ENCODE assay signal across 8 cellular contexts in the genomic region with DNA sequence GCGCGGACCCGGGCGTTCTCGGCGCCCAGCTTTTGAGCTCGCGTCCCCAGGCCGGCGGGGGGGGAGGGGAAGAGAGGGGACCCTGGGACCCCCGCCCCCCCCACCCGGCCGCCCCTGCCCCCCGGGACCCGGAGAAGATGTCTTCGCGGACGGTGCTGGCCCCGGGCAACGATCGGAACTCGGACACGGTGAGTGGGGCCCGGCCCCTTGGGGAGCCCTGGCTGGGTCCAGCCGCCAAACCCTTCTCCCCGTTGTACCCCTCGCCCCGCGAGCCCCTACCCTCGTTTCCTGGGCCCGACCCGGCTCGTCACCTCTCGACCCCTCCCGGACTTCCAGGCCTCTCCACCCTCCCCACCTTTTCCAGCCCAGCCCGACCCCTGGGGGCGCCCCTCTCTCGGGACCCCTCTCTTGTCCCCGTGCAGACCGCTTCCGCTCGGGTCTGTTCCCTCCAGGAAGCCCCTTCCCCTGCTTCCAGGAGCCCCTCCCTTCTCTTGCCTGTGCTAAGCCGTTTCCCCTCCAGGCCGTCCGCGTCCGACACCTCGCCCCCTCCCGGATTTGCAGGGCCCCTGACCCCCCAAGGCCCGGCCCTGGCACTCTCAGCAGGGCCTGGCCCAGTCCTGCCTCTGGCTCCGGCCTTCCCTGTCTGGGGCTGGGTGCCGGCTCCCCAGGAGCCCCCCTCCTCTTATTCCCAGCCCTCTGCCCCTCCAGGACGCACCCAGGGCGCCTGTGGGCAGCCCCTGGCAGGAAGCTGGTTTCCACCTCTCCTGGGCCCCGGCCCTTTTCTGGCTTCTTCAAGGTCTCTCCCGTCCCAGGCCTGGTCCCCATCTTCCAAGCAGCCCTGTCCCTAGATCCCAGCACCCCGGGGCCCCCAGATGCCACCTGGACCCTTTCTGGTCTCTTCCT. TPM values are rescaled to one million over a fixed set of nuclear protein-coding genes. Genes with fewer than 3 reads are reported as not detected.
DNase-seq lines count a peak whose midpoint lies in the region; ATAC-seq and TF ChIP-seq lines count a peak whose summit lies in the region.

No MANE protein-coding gene starts in this region.

- H3K27me3 ChIP-seq in AG04450 (ENCODE audit: control insufficient read depth, insufficient read depth, low read length) (no peaks in the 10 kb centered on the region), iPS-15b (ENCODE audit: control insufficient read depth, insufficient read depth, low read length) (peaks cover 19% of the 10 kb centered on the region)

- H3K36me3 ChIP-seq in HEK293 (ENCODE audit: control insufficient read depth in 2 of 2, insufficient read depth in 1 of 2, low read length in 2 of 2) (peaks cover 4 to 20% of the 10 kb centered on the region in 2 experiments; a peak in 2 of 3 replicates), iPS-15b (ENCODE audit: control insufficient read depth, insufficient read depth, low read length) (peaks cover 3% of the 10 kb centered on the region)

- peak; percentile 16 for ATAC-seq in activated naive CD8-positive, alpha-beta T cell treated with anti-CD3 and anti-CD28 coated beads, Interleukin-2, amount 50 U/mL, for 24 hours
- ATAC-seq in GM18873 (IDR thresholded peaks at IDR 0.05; ENCODE audit: low FRiP score, unreplicated experiment) (no peak), GM21723 (IDR thresholded peaks at IDR 0.05; ENCODE audit: unreplicated experiment) (no peak)

- H3K27ac Mint-ChIP-seq in activated naive CD8-positive, alpha-beta T cell treated with anti-CD3 and anti-CD28 coated beads, Interleukin-2, amount 50 U/mL, for 24 hours, result no peak overlapping the region

- DNase-seq in AG04450 (ENCODE audit: low read depth, low spot score), result no peak
- peak; percentile 12 for DNase-seq in activated naive CD8-positive, alpha-beta T cell treated with anti-CD3 and anti-CD28 coated beads, Interleukin-2, amount 50 U/mL, for 24 hours
- DNase-seq in stimulated activated CD8-positive, alpha-beta memory T cell treated with anti-CD3 and anti-CD28 coated beads, Interleukin-4, amount 100 ng/mL, for 48 hours, result peak; percentile 31
- DNase-seq in effector CD8-positive, alpha-beta T cell (lab: John Stamatoyannopoulos, UW), result no peak

- H3K9ac ChIP-seq in iPS-15b (ENCODE audit: low read depth, low read length), result peak overlapping the region; percentile 37

- H3K9me3 ChIP-seq in AG04450 (ENCODE audit: control insufficient read depth, insufficient read depth, low read length) (no peaks in the 10 kb centered on the region; the same call in 1 of the 2 replicates), HEK293 (ENCODE audit: control insufficient read depth, insufficient read depth, low read depth, low read length) (no peaks in the 10 kb centered on the region), iPS-15b (ENCODE audit: control insufficient read depth, insufficient read depth, low read length) (no peaks in the 10 kb centered on the region)

- H3K27me3 Mint-ChIP-seq in activated naive CD8-positive, alpha-beta T cell treated with anti-CD3 and anti-CD28 coated beads, Interleukin-2, amount 50 U/mL, for 24 hours, result peaks cover 2% of the 10 kb centered on the region

- CTCF ChIA-PET in AG04450 (lab: Charles Lee), result interaction anchor here (0.6 to 0.9 kb wide), 2 partner anchors 16 to 125 kb away, joined by 3 to 5 read pairs; no protein-coding TSS in a partner anchor
- CTCF ChIA-PET in HEK293 (lab: Yijun Ruan, JAX), result interaction anchor here (0.5 to 0.9 kb wide), 2 partner anchors 24 to 74 kb away, joined by 3 read pairs; no protein-coding TSS in a partner anchor

- peak overlapping the region; percentile 77 for H3K4me3 Mint-ChIP-seq in activated naive CD8-positive, alpha-beta T cell treated with anti-CD3 and anti-CD28 coated beads, Interleukin-2, amount 50 U/mL, for 24 hours

- H3K4me3 ChIP-seq in AG04450 (ENCODE audit: low read depth, low read length), result peak overlapping the region; percentile 80
- peak overlapping the region; percentile 72 for H3K4me3 ChIP-seq in HEK293 (ENCODE audit: low read depth, low read length)
- H3K4me3 ChIP-seq in iPS-15b (ENCODE audit: low read depth, low read length), result peak overlapping the region; percentile 64

- H3K4me1 ChIP-seq in HEK293 (ENCODE audit: control insufficient read depth, insufficient read depth, low read length) (peaks cover 3% of the 10 kb centered on the region; the same call in 1 of the 2 replicates), iPS-15b (ENCODE audit: control insufficient read depth, insufficient read depth, low read length) (no peaks in the 10 kb centered on the region)

- H3K27ac ChIP-seq in AG04450 (ENCODE audit: low read depth, low read length) (peak overlapping the region; percentile 31), HEK293 (ENCODE audit: extremely low read depth, low read depth, low read length) (peak overlapping the region; percentile 79)

- no peaks in the 10 kb centered on the region for H3K9me3 Mint-ChIP-seq in activated naive CD8-positive, alpha-beta T cell treated with anti-CD3 and anti-CD28 coated beads, Interleukin-2, amount 50 U/mL, for 24 hours

- no peak for TF ChIP-seq CTCF in AG04450 (IDR thresholded peaks at IDR 0.05; ENCODE audit: low read depth, low read length)
- TF ChIP-seq CTCF in HEK293 (tag by site-specific recombination; IDR thresholded peaks at IDR 0.05), result peak; percentile 68

- H3K4me1 Mint-ChIP-seq in activated naive CD8-positive, alpha-beta T cell treated with anti-CD3 and anti-CD28 coated beads, Interleukin-2, amount 50 U/mL, for 24 hours, result peaks cover 32% of the 10 kb centered on the region

- POLR2A ChIA-PET in AG04450 (lab: Yijun Ruan, JAX) (interaction anchor here (0.6 kb wide), 2 partner anchors 106 to 206 kb away, joined by 3 to 4 read pairs; no protein-coding TSS in a partner anchor), HEK293 (lab: Yijun Ruan, JAX) (interaction anchor here (0.6 to 0.8 kb wide), 2 partner anchors 23 to 64 kb away, joined by 3 read pairs; no protein-coding TSS in a partner anchor)

- no peaks in the 10 kb centered on the region for H3K36me3 Mint-ChIP-seq in activated naive CD8-positive, alpha-beta T cell treated with anti-CD3 and anti-CD28 coated beads, Interleukin-2, amount 50 U/mL, for 24 hours (ENCODE audit: low read depth)

TF ChIP-seq in HEK293, 187 proteins besides CTCF, POLR2A, EP300 and RAD21 (continues in another document):
- TF ChIP-seq ZNF433 (tag by site-specific recombination; IDR thresholded peaks at IDR 0.05; ENCODE audit: low read depth) (no peak), ZNF48 (tag by site-specific recombination; IDR thresholded peaks at IDR 0.05) (no peak), ZNF398 (tag by site-specific recombination; IDR thresholded peaks at IDR 0.05) (peak; percentile 85), ZFP3 (tag by site-specific recombination; IDR thresholded peaks at IDR 0.05; ENCODE audit: low read depth) (no peak), ZNF585B (tag by site-specific recombination; IDR thresholded peaks at IDR 0.05) (no peak)
- TF ChIP-seq, protein P1, sequence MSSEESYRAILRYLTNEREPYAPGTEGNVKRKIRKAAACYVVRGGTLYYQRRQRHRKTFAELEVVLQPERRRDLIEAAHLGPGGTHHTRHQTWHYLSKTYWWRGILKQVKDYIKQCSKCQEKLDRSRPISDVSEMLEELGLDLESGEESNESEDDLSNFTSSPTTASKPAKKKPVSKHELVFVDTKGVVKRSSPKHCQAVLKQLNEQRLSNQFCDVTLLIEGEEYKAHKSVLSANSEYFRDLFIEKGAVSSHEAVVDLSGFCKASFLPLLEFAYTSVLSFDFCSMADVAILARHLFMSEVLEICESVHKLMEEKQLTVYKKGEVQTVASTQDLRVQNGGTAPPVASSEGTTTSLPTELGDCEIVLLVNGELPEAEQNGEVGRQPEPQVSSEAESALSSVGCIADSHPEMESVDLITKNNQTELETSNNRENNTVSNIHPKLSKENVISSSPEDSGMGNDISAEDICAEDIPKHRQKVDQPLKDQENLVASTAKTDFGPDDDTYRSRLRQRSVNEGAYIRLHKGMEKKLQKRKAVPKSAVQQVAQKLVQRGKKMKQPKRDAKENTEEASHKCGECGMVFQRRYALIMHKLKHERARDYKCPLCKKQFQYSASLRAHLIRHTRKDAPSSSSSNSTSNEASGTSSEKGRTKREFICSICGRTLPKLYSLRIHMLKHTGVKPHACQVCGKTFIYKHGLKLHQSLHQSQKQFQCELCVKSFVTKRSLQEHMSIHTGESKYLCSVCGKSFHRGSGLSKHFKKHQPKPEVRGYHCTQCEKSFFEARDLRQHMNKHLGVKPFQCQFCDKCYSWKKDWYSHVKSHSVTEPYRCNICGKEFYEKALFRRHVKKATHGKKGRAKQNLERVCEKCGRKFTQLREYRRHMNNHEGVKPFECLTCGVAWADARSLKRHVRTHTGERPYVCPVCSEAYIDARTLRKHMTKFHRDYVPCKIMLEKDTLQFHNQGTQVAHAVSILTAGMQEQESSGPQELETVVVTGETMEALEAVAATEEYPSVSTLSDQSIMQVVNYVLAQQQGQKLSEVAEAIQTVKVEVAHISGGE (tag by site-specific recombination; conservative IDR thresholded peaks at IDR 0.05; ENCODE audit: low read depth), result peak; percentile 45

RNA-seq across cellular contexts. Expression of gene MARK4, which starts 0.6 kb away (rescaled TPM):
- 12.6 and 18.9 TPM in 2 replicates for polyA plus RNA-seq in AG04450 (2011; rRNA removed)
- 26.4 and 37.1 TPM in 2 replicates for polyA minus RNA-seq in AG04450 (2011; rRNA and poly(A)+ RNA removed)

RNA-seq across cellular contexts. Expression of gene EXOC3L2, which starts 6.5 kb away (rescaled TPM):
- not detected in 2 replicates for polyA plus RNA-seq in AG04450 (2011; rRNA removed)
- polyA minus RNA-seq in AG04450 (2011; rRNA and poly(A)+ RNA removed), result not detected in 2 replicates

Comparison
In these comparisons a context has a peak if more than half of its experiments do, and no peak if none do; other contexts are left out.
1. DNase-seq: peak in activated naive CD8-positive, alpha-beta T cell treated with anti-CD3 and anti-CD28 coated beads, Interleukin-2, amount 50 U/mL, for 24 hours (single experiment) and stimulated activated CD8-positive, alpha-beta memory T cell treated with anti-CD3 and anti-CD28 coated beads, Interleukin-4, amount 100 ng/mL, for 48 hours (single experiment); none in AG04450 (single experiment) and effector CD8-positive, alpha-beta T cell (single experiment).
2. Peak in every context shown above with its lines, with median percentiles within 50 percentile points of each other: H3K4me3 ChIP-seq.